In the genomic region with DNA sequence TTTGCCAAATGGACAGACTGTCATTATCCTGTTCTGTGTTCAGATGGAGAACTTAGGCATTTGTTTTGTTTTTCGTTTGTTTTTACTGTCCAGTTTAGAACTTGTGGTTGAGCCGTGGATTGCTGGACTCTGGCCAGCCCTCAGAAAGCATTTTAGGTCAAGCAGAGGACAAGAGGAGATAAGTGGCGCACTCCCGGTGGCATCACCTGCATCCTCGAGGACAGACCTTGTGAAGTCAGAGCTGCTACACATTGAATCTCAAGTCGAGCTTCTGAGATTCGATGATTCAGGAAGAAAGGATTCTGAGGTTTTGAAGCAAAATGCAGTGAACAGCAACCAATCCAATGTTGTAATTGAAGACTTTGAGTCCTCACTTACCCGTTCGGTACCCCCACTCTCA, we compare ENCODE assay signal across 14 cellular contexts. TPM values are rescaled to one million over a fixed set of nuclear protein-coding genes. Genes with fewer than 3 reads are reported as not detected.
DNase-seq lines count a peak whose midpoint lies in the region; ATAC-seq and TF ChIP-seq lines count a peak whose summit lies in the region.
"Had no signal": no experiment of that assay in that cellular context is flagged by ENCODE, and none has a peak within 500 bp of the region (broad histone marks: within the 10 kb centered on the region; RNA-seq: fewer than 3 reads in every experiment).

No MANE protein-coding gene starts in this region.

- H2AFZ ChIP-seq in hepatocyte = no peak overlapping the region

- no peak overlapping the region for H3K4me3 ChIP-seq in hepatocyte
- no peak overlapping the region for H3K4me3 ChIP-seq in effector memory CD4-positive, alpha-beta T cell (ENCODE audit: insufficient read depth, low read depth, low read length, poor library complexity, severe bottlenecking)
- H3K4me3 ChIP-seq: MG63 had no signal

- no peak for TF ChIP-seq CTCF in 22Rv1 (IDR thresholded peaks at IDR 0.05)
- TF ChIP-seq CTCF in hepatocyte (IDR thresholded peaks at IDR 0.05; ENCODE audit: poor library complexity) = no peak

- H3K27ac ChIP-seq in 22Rv1 (peak overlapping the region; percentile 89), hepatocyte (peak overlapping the region; percentile 26)
- H3K27ac ChIP-seq in effector memory CD4-positive, alpha-beta T cell (ENCODE audit: insufficient read depth, low read length, poor library complexity, severe bottlenecking) = no peak overlapping the region

- H3K4me1 Mint-ChIP-seq in activated naive CD8-positive, alpha-beta T cell treated with anti-CD3 and anti-CD28 coated beads for 36 hours = peaks cover 53% of the 10 kb centered on the region

- H3K36me3 ChIP-seq in hepatocyte (replicated peaks; ENCODE audit: insufficient read depth, low read depth) = peaks cover 3% of the 10 kb centered on the region
- peaks cover 55% of the 10 kb centered on the region for H3K36me3 ChIP-seq in effector memory CD4-positive, alpha-beta T cell (ENCODE audit: control insufficient read depth, insufficient read depth, low read length)

- H4K20me1 ChIP-seq in hepatocyte (ENCODE audit: insufficient read depth, poor library complexity, severe bottlenecking) = no peaks in the 10 kb centered on the region

- peak overlapping the region; percentile 42 for H3K4me3 Mint-ChIP-seq in activated naive CD8-positive, alpha-beta T cell treated with anti-CD3 and anti-CD28 coated beads for 36 hours
- H3K4me3 Mint-ChIP-seq: activated CD4-positive, alpha-beta memory T cell treated with anti-CD3 and anti-CD28 coated beads for 36 hours had no signal

- DNase-seq in DMS79 treated with DMSO at 0.1 percent for 48 hours (lab: John Stamatoyannopoulos, UW) = peak; percentile 48
- DNase-seq in activated naive CD8-positive, alpha-beta T cell treated with anti-CD3 and anti-CD28 coated beads for 36 hours = no peak
- no peak for DNase-seq in hepatocyte (ENCODE audit: low spot score)
- no peak for DNase-seq in NCI-H345 (lab: John Stamatoyannopoulos, UW)
- DNase-seq in effector memory CD4-positive, alpha-beta T cell = no peak
- DNase-seq: aorta; MG63; stimulated activated CD8-positive, alpha-beta memory T cell treated with anti-CD3 and anti-CD28 coated beads, Interleukin-4, amount 100 ng/mL, for 48 hours had no signal

- ATAC-seq in HG02678 (IDR thresholded peaks at IDR 0.05; ENCODE audit: unreplicated experiment) (no peak), HG03135 (IDR thresholded peaks at IDR 0.05; ENCODE audit: unreplicated experiment) (no peak)
- ATAC-seq: Panc1 had no signal

- H3K27me3 Mint-ChIP-seq in activated naive CD8-positive, alpha-beta T cell treated with anti-CD3 and anti-CD28 coated beads for 36 hours = no peaks in the 10 kb centered on the region
- H3K27me3 Mint-ChIP-seq: activated CD4-positive, alpha-beta memory T cell treated with anti-CD3 and anti-CD28 coated beads for 36 hours had no signal

- H3K79me2 ChIP-seq in hepatocyte = peaks cover 53% of the 10 kb centered on the region

- WGBS in hepatocyte (ENCODE audit: low lambda C conversion rate, missing lambda C conversion rate) = 80% methylated on average over 9 of the region's 9 CpGs

- no peaks in the 10 kb centered on the region for H3K27me3 ChIP-seq in hepatocyte
- H3K27me3 ChIP-seq in effector memory CD4-positive, alpha-beta T cell (replicated peaks; ENCODE audit: control insufficient read depth, insufficient read depth, low read length, poor library complexity, severe bottlenecking) = no peaks in the 10 kb centered on the region
- H3K27me3 ChIP-seq: MG63 had no signal

- H3K9me2 ChIP-seq in hepatocyte (replicated peaks; ENCODE audit: insufficient read depth) = no peaks in the 10 kb centered on the region

- no peaks in the 10 kb centered on the region for H3K9me3 Mint-ChIP-seq in activated naive CD8-positive, alpha-beta T cell treated with anti-CD3 and anti-CD28 coated beads for 36 hours
- H3K9me3 Mint-ChIP-seq: activated CD4-positive, alpha-beta memory T cell treated with anti-CD3 and anti-CD28 coated beads for 36 hours had no signal

- peak overlapping the region; percentile 88 for H3K27ac Mint-ChIP-seq in activated naive CD8-positive, alpha-beta T cell treated with anti-CD3 and anti-CD28 coated beads for 36 hours
- H3K27ac Mint-ChIP-seq: activated CD4-positive, alpha-beta memory T cell treated with anti-CD3 and anti-CD28 coated beads for 36 hours had no signal

- H3K9me3 ChIP-seq in hepatocyte (ENCODE audit: low read depth) = no peaks in the 10 kb centered on the region
- H3K9me3 ChIP-seq in effector memory CD4-positive, alpha-beta T cell (ENCODE audit: control insufficient read depth, low read length) = no peaks in the 10 kb centered on the region
- H3K9me3 ChIP-seq: MG63 had no signal

- H3K4me2 ChIP-seq in hepatocyte = no peak overlapping the region

- peaks cover 16% of the 10 kb centered on the region for H3K4me1 ChIP-seq in hepatocyte (ENCODE audit: insufficient read depth)
- H3K4me1 ChIP-seq in effector memory CD4-positive, alpha-beta T cell (ENCODE audit: control insufficient read depth, insufficient read depth, low read length, poor library complexity, severe bottlenecking) = peaks cover 5% of the 10 kb centered on the region

- H3K36me3 Mint-ChIP-seq in activated naive CD8-positive, alpha-beta T cell treated with anti-CD3 and anti-CD28 coated beads for 36 hours = peaks cover 54% of the 10 kb centered on the region

RNA-seq across cellular contexts. Expression of gene MTRR, which starts 8.9 kb away (rescaled TPM):
- 10 to 100 TPM; 54.1 to 67.2 TPM for total RNA-seq in activated naive CD8-positive, alpha-beta T cell treated with anti-CD3 and anti-CD28 coated beads for 36 hours
- 28.0 and 29.9 TPM in 2 replicates for total RNA-seq in hepatocyte
- polyA plus RNA-seq in hepatocyte = 18.0 and 24.8 TPM in 2 replicates

RNA-seq across cellular contexts. Expression of gene FASTKD3, which starts 9.0 kb away (rescaled TPM):
- 10 to 100 TPM; 23.3 to 23.6 TPM for total RNA-seq in activated naive CD8-positive, alpha-beta T cell treated with anti-CD3 and anti-CD28 coated beads for 36 hours
- 15.2 and 22.4 TPM in 2 replicates for total RNA-seq in hepatocyte
- polyA plus RNA-seq in hepatocyte = 8.0 and 14.7 TPM in 2 replicates

RNA-seq across cellular contexts. Expression of gene CFAP90, which starts 26.9 kb away (rescaled TPM):
- total RNA-seq in activated naive CD8-positive, alpha-beta T cell treated with anti-CD3 and anti-CD28 coated beads for 36 hours = not detected
- total RNA-seq in hepatocyte = 0.08 and 0.30 TPM in 2 replicates
- 1.0 and 1.7 TPM in 2 replicates for polyA plus RNA-seq in hepatocyte
- total RNA-seq: activated CD4-positive, alpha-beta memory T cell treated with anti-CD3 and anti-CD28 coated beads for 36 hours; osteocyte had no signal
